In genomic region chr14:63642229-63642611, GRCh38 we compare ENCODE assay signal across 8 cellular contexts. TPM values are rescaled to one million over a fixed set of nuclear protein-coding genes. Genes with fewer than 3 reads are reported as not detected.
DNase-seq lines count a peak whose midpoint lies in the region; ATAC-seq and TF ChIP-seq lines count a peak whose summit lies in the region.

No MANE protein-coding gene starts in this region.

- BruUV-seq in PC-9 (replicated peaks; lab: Mats Ljungman, UMichigan), result TSS peak; percentile 52

- H3K4me1 Mint-ChIP-seq in natural killer cell, result peaks cover 17 to 23% of the 10 kb centered on the region in 2 donors

- H3K4me3 ChIP-seq in PC-9, result peak overlapping the region; percentile 68
- peak overlapping the region; percentile 85 for H3K4me3 ChIP-seq in fibroblast of pulmonary artery (replicated peaks; ENCODE audit: low read depth, low read length)

- POLR2A ChIA-PET in PC-9 (lab: Charles Lee; ENCODE audit: unreplicated experiment), result interaction anchor here (0.5 to 1.5 kb wide), 11 partner anchors 21 to 215 kb away, joined by 3 to 43 read pairs (median 4); partner anchors contain the start of gene PPP2R5E

- peak overlapping the region; percentile 93 for H3K4me2 ChIP-seq in PC-9

- TF ChIP-seq CTCF in PC-9 (conservative IDR thresholded peaks at IDR 0.05), result no peak
- TF ChIP-seq CTCF in fibroblast of pulmonary artery (IDR thresholded peaks at IDR 0.05; ENCODE audit: low read length, missing control alignments), result no peak
- TF ChIP-seq CTCF in natural killer cell (IDR thresholded peaks at IDR 0.05), result no peak

- CTCF ChIA-PET in PC-9 (lab: Charles Lee), result interaction anchor here (0.5 kb wide), 1 partner anchor 126 kb away, joined by 3 read pairs; no protein-coding TSS in a partner anchor

- H3K27me3 ChIP-seq in PC-9 (ENCODE audit: insufficient read depth, low read depth), result no peaks in the 10 kb centered on the region

- intact Hi-C loops in PC-9 (cut with micrococcal nuclease; ENCODE audit: unreplicated experiment), result loop anchor here (1.0 to 10.0 kb wide), 3 partner anchors 22 to 213 kb away; partner anchors contain the start of gene SYNE2
- intact Hi-C loops in natural killer cell (cut with micrococcal nuclease), result loop anchor here (1.0 to 2.0 kb wide), 3 partner anchors 8 to 215 kb away; no protein-coding TSS in a partner anchor

- ATAC-seq in GM21723 (IDR thresholded peaks at IDR 0.05; ENCODE audit: unreplicated experiment) (peak; percentile 76), natural killer cell (peak; percentile 63 to 81 (median 65))

- H3K4me1 ChIP-seq in PC-9 (replicated peaks; ENCODE audit: insufficient read depth), result peaks cover 30% of the 10 kb centered on the region

- no peaks in the 10 kb centered on the region for H3K9me3 Mint-ChIP-seq in natural killer cell

- peak overlapping the region; percentile 83 for H2AFZ ChIP-seq in PC-9

- DNase-seq in DMS153 treated with DMSO at 0.1 percent for 48 hours (lab: John Stamatoyannopoulos, UW; ENCODE audit: unreplicated experiment) (peak; percentile 94), KG1 (lab: John Stamatoyannopoulos, UW) (peak; percentile 83), PC-9 (peak; percentile 80 to 89), fibroblast of pulmonary artery (ENCODE audit: low read depth) (peak; percentile 98), natural killer cell (peak; percentile 68)
- DNase-seq in activated T-helper 1 cell treated with anti-CD3 and anti-CD28 coated beads, Interleukin-2, amount 50 U/mL, for 16 hours (ENCODE audit: low read depth in 1 of 2, low spot score in 1 of 2), result peak; percentile 39 to 62
- DNase-seq in stimulated activated naive CD4-positive, alpha-beta T cell (lab: John Stamatoyannopoulos, UW), result peak; percentile 70 to 99 (median 88)

- no peaks in the 10 kb centered on the region for H3K9me3 ChIP-seq in PC-9 (ENCODE audit: insufficient read depth, low read depth)

- H3F3A ChIP-seq in PC-9 (ENCODE audit: insufficient read depth, low read depth), result peaks cover 15% of the 10 kb centered on the region; the same call in 1 of the 2 replicates

- peak overlapping the region; percentile 90 for H3K27ac ChIP-seq in PC-9

- H3K79me2 ChIP-seq in PC-9 (ENCODE audit: low read depth), result peaks cover 56% of the 10 kb centered on the region

- no peaks in the 10 kb centered on the region for H3K27me3 Mint-ChIP-seq in natural killer cell (ENCODE audit: low read depth in 2 of 2)

- H3K4me3 Mint-ChIP-seq in natural killer cell, result peak overlapping the region; percentile 92

- H4K20me1 ChIP-seq in PC-9 (ENCODE audit: insufficient read depth), result no peaks in the 10 kb centered on the region

- no peaks in the 10 kb centered on the region for H3K36me3 Mint-ChIP-seq in natural killer cell

- H3K27ac Mint-ChIP-seq in natural killer cell, result peak overlapping the region; percentile 95 to 96

- no peaks in the 10 kb centered on the region for H3K9me2 ChIP-seq in PC-9 (ENCODE audit: insufficient read depth)

- H3K36me3 ChIP-seq in PC-9 (ENCODE audit: low read depth), result no peaks in the 10 kb centered on the region; the same call in 1 of the 2 replicates

RNA-seq across cellular contexts. Expression of gene WDR89, which starts 0.5 kb away (rescaled TPM):
- 18.2 and 18.6 TPM in 2 replicates for total RNA-seq in PC-9 (2021)
- 10 to 100 TPM in 2 of 3 donors, 1 to 10 TPM in 1; 9.6 to 13.4 (median 10.7) TPM for total RNA-seq in natural killer cell

Comparison
In these comparisons a context has a peak if more than half of its experiments do, and no peak if none do; other contexts are left out.
1. Peak in every context shown above with its lines: DNase-seq, ATAC-seq, H3K4me3 ChIP-seq and H3K27ac ChIP-seq.